ENCODE assay signal across 1 cellular context in genomic region chr2:186670831-186671230, GRCh38.
TF ChIP-seq lines count a peak whose summit lies in the region.

No MANE protein-coding gene starts in this region.

TF ChIP-seq in K562, 482 proteins besides CTCF, POLR2A, EP300 and RAD21:
- no peak for TF ChIP-seq ZBTB5 (IDR thresholded peaks at IDR 0.05)
- peak; percentile 57 for TF ChIP-seq L3MBTL2 (IDR thresholded peaks at IDR 0.05)
- no peak for TF ChIP-seq PURB (CRISPR knock-in tag; IDR thresholded peaks at IDR 0.05; ENCODE audit: low read depth)
- no peak for TF ChIP-seq ELK1 (CRISPR knock-in tag; IDR thresholded peaks at IDR 0.05)
- TF ChIP-seq TRIM24 (IDR thresholded peaks at IDR 0.05): peak; percentile 78 to 88; a peak in 2 of 4 replicates
- TF ChIP-seq GMEB1 (CRISPR knock-in tag; IDR thresholded peaks at IDR 0.05): no peak
- TF ChIP-seq CEBPG (CRISPR knock-in tag; IDR thresholded peaks at IDR 0.05): 0 out of 2 replicates have a peak, but pooled peaks have one; percentile 15
- peak in 1 of 2 experiments; percentile 81; a peak in 2 of 4 replicates for TF ChIP-seq CEBPG (tag; conservative IDR thresholded peaks at IDR 0.05 in 1 of 2, IDR thresholded peaks at IDR 0.05 in 1 of 2)
- no peak for TF ChIP-seq ETV6 (IDR thresholded peaks at IDR 0.05; ENCODE audit: borderline replicate concordance in 1 of 2, low read depth in 2 of 2, low read length in 1 of 2)
- no peak for TF ChIP-seq ETV6 (CRISPR knock-in tag; IDR thresholded peaks at IDR 0.05; ENCODE audit: borderline replicate concordance)
